Comparison of ENCODE assay signal across 17 cellular contexts in the genomic region with DNA sequence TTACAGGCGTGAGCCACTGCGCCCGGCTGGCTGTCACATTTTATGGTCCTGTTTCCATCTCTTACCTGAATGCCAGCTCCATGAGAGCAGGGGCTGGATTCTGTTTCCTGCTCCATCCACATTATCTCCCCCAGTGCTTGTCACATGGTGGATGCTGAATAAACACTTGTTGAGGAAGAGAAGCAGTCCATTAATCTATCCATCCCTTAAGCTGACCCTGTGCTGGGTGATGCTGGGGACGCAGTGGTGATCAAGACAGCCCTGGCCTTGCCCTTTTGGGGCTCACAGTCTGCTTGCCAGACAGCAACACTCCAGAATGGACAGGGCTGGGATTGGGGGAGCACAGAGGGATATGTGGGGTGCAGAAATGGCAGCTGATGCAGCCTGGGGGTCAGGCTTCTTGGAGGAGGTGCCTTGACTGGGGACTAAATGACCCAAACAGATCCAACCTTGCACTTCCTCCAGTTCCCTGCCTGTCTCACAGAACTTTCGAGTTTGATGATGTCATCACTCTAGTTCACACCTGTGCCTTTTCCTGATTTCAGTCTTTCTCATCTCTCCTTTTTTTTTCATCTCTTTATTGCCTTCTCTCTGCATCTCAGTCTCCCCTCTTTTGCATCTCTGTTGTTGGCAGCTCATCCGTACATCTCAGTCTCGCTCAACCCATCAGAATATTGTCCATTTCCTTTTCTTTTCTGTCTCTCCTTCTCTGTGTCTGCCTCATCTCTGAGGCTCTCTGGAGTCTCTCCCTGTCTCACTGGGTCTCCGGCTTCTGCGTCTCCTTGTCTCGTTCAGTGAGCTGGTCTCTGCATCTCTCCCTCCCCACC. TPM values are rescaled to one million over a fixed set of nuclear protein-coding genes. Genes with fewer than 3 reads are reported as not detected.
DNase-seq lines count a peak whose midpoint lies in the region; ATAC-seq, FAIRE-seq and TF ChIP-seq lines count a peak whose summit lies in the region.
"Had no signal": no experiment of that assay in that cellular context is flagged by ENCODE, and none has a peak within 500 bp of the region (broad histone marks: within the 10 kb centered on the region; RNA-seq: fewer than 3 reads in every experiment).

No MANE protein-coding gene starts in this region.

- H3K27ac ChIP-seq in A549 (peak overlapping the region; percentile 95), lower lobe of right lung (peak overlapping the region; percentile 63), heart left ventricle (no peak overlapping the region)

- DNase-seq in A549 (ENCODE audit: low read depth in 1 of 2, low spot score in 1 of 2) (no peak), H7 (peak; percentile 28), lower lobe of right lung (no peak), NCI-H2196 treated with DMSO at 0.1 percent for 48 hours (lab: John Stamatoyannopoulos, UW; ENCODE audit: unreplicated experiment) (no peak), AML-193 (lab: John Stamatoyannopoulos, UW) (no peak), natural killer cell (no peak), heart left ventricle (no peak)
- DNase-seq: activated CD4-positive, alpha-beta T cell treated with anti-CD3 and anti-CD28 coated beads for 48 hours; activated T-cell treated with anti-CD3 and anti-CD28 coated beads for 4 hours; dermis blood vessel endothelial cell; DMS153; NCI-H1105; NCI-H524 treated with DMSO at 0.1 percent for 48 hours; stimulated activated CD4-positive, alpha-beta T cell treated with anti-CD3 and anti-CD28 coated beads, Interleukin-12 subunit alpha, Interleukin-12 subunit beta, amount 100 ng/mL, for 4 hours; substantia nigra had no signal

- TF ChIP-seq RAD21 in A549 (conservative IDR thresholded peaks at IDR 0.05 in 1 of 2, IDR thresholded peaks at IDR 0.05 in 1 of 2), result no peak

- intact Hi-C loops in lower lobe of right lung (cut with DNase I), result no loop called here
- intact Hi-C loops in natural killer cell (cut with micrococcal nuclease), result no loop called here
- intact Hi-C loops in heart left ventricle (cut with DNase I), result loop anchor here in 3 of 10 donors (5.0 kb wide), 1 partner anchor 64 kb away; a partner anchor contains a TSS

- peaks cover 26% of the 10 kb centered on the region for H3K4me1 Mint-ChIP-seq in activated T-helper 17 cell treated with anti-CD3 and anti-CD28 coated beads, Interleukin-2, amount 50 U/mL, for 72 hours
- H3K4me1 Mint-ChIP-seq in natural killer cell, result peaks cover 10 to 37% of the 10 kb centered on the region in 2 donors

- H3K27me3 ChIP-seq in H7 (ENCODE audit: control insufficient read depth, insufficient read depth, low read length) (no peaks in the 10 kb centered on the region), lower lobe of right lung (ENCODE audit: low read depth) (peaks cover 8% of the 10 kb centered on the region), heart left ventricle (peaks cover 0 to 13% (median 0%) of the 10 kb centered on the region in 9 donors)

- TF ChIP-seq POLR2A in A549 (IDR thresholded peaks at IDR 0.05; ENCODE audit: low read length) (no peak), heart left ventricle (IDR thresholded peaks at IDR 0.05) (no peak)

- CTCF ChIA-PET in A549 (lab: Yijun Ruan, JAX), result interaction anchor here (1.1 to 12.8 kb wide), 16 partner anchors 12 to 147 kb away, joined by 3 to 315 read pairs (median 15); a partner anchor contains a TSS

- H3K9me3 ChIP-seq in A549 (no peaks in the 10 kb centered on the region), lower lobe of right lung (no peaks in the 10 kb centered on the region), heart left ventricle (no peaks in the 10 kb centered on the region)

- H3K4me3 ChIP-seq in A549 (no peak overlapping the region), H7 (ENCODE audit: insufficient read depth, low read depth, low read length) (no peak overlapping the region), lower lobe of right lung (no peak overlapping the region), heart left ventricle (no peak overlapping the region)

- TF ChIP-seq CTCF in A549 (IDR thresholded peaks at IDR 0.05) (no peak), lower lobe of right lung (IDR thresholded peaks at IDR 0.05) (no peak), natural killer cell (IDR thresholded peaks at IDR 0.05) (no peak), heart left ventricle (IDR thresholded peaks at IDR 0.05) (no peak)

- POLR2A ChIA-PET in A549 (lab: Yijun Ruan, JAX), result interaction anchor here (1.1 to 1.8 kb wide), 8 partner anchors 10 to 112 kb away, joined by 3 to 11 read pairs (median 4); a partner anchor contains a TSS

- peaks cover 8% of the 10 kb centered on the region for H3K27me3 Mint-ChIP-seq in activated T-helper 17 cell treated with anti-CD3 and anti-CD28 coated beads, Interleukin-2, amount 50 U/mL, for 72 hours
- peaks cover 0 to 16% of the 10 kb centered on the region in 2 donors for H3K27me3 Mint-ChIP-seq in natural killer cell (ENCODE audit: low read depth in 2 of 2)

- FAIRE-seq in A549 (lab: Jason Lieb, UNC), result no peak

- ATAC-seq in A549 (no peak), lower lobe of right lung (no peak), natural killer cell (no peak), heart left ventricle (no peak)
- no peak for ATAC-seq in activated T-helper 17 cell treated with anti-CD3 and anti-CD28 coated beads, Interleukin-2, amount 50 U/mL, for 72 hours (replicated peaks)

- H3K4me3 Mint-ChIP-seq in activated T-helper 17 cell treated with anti-CD3 and anti-CD28 coated beads, Interleukin-2, amount 50 U/mL, for 72 hours, result peak overlapping the region; percentile 17
- no peak overlapping the region for H3K4me3 Mint-ChIP-seq in natural killer cell

- no peak for TF ChIP-seq EP300 in A549 (IDR thresholded peaks at IDR 0.05)

- peak overlapping the region; percentile 100 for H3K4me2 ChIP-seq in A549

- 84% methylated on average over 10 of the region's 10 CpGs for WGBS in A549 (ENCODE audit: missing lambda C conversion rate)
- WGBS in heart left ventricle, 4 donors, result 84 to 93% (median 88%) methylated on average over 10 of the region's 10 CpGs

- peak overlapping the region; percentile 3 for H3K27ac Mint-ChIP-seq in activated T-helper 17 cell treated with anti-CD3 and anti-CD28 coated beads, Interleukin-2, amount 50 U/mL, for 72 hours
- no peak overlapping the region for H3K27ac Mint-ChIP-seq in natural killer cell

- H3K4me1 ChIP-seq in A549, result peaks cover 39% of the 10 kb centered on the region
- peaks cover 47% of the 10 kb centered on the region for H3K4me1 ChIP-seq in lower lobe of right lung
- H3K4me1 ChIP-seq in heart left ventricle, result peaks cover 11 to 51% (median 39%) of the 10 kb centered on the region in 12 donors

- H3K9me3 Mint-ChIP-seq in activated T-helper 17 cell treated with anti-CD3 and anti-CD28 coated beads, Interleukin-2, amount 50 U/mL, for 72 hours, result no peaks in the 10 kb centered on the region
- no peaks in the 10 kb centered on the region for H3K9me3 Mint-ChIP-seq in natural killer cell

- H3K36me3 Mint-ChIP-seq in activated T-helper 17 cell treated with anti-CD3 and anti-CD28 coated beads, Interleukin-2, amount 50 U/mL, for 72 hours (ENCODE audit: low read depth), result peaks cover 13% of the 10 kb centered on the region
- no peaks in the 10 kb centered on the region for H3K36me3 Mint-ChIP-seq in natural killer cell

- no peaks in the 10 kb centered on the region for H3K36me3 ChIP-seq in H7 (replicated peaks; ENCODE audit: control insufficient read depth, insufficient read depth, low read length)
- H3K36me3 ChIP-seq in lower lobe of right lung, result peaks cover 10% of the 10 kb centered on the region
- peaks cover 0 to 13% (median 5%) of the 10 kb centered on the region in 9 donors for H3K36me3 ChIP-seq in heart left ventricle

RNA-seq across cellular contexts. Expression of a gene that starts 4.6 kb away (rescaled TPM):
- polyA plus RNA-seq in A549 (2011; rRNA removed) (9.5 and 10.9 TPM in 2 replicates), A549 (2017; fragmentation: RNase III; extraction: RNeasy Plus Mini Kit Qiagen cat#74134 plus additional on column Dnase treatment) (20.1 to 23.1 TPM (median 21.3 TPM) in 3 replicates), heart left ventricle (10 to 100 TPM; 13.6 to 14.5 TPM)
- polyA plus RNA-seq in A549 (2012; cell fraction: cytosol; rRNA removed), result 17.2 and 27.7 TPM in 2 replicates
- polyA plus RNA-seq in A549 (2012; cell fraction: nucleus; rRNA removed), result 17.1 and 29.4 TPM in 2 replicates
- 10.2 and 13.7 TPM in 2 replicates for polyA minus RNA-seq in A549 (2011; rRNA and poly(A)+ RNA removed)
- total RNA-seq in H7 (2014; rRNA removed; shearing (Covaris generic)), result 45.2 and 45.7 TPM in 2 replicates
- total RNA-seq in activated T-helper 17 cell treated with anti-CD3 and anti-CD28 coated beads, Interleukin-2, amount 50 U/mL, for 72 hours, result 10 to 100 TPM; 13.5 to 16.4 TPM
- total RNA-seq in lower lobe of right lung (21.4 TPM), natural killer cell (10 to 100 TPM; 16.1 to 20.3 (median 19.6) TPM), heart left ventricle (10 to 100 TPM; 17.7 to 40.0 (median 19.6) TPM)

RNA-seq across cellular contexts. Expression of a gene that starts 17.2 kb away (rescaled TPM):
- polyA plus RNA-seq in A549 (2011; rRNA removed) (5.3 and 6.5 TPM in 2 replicates), A549 (2017; fragmentation: RNase III; extraction: RNeasy Plus Mini Kit Qiagen cat#74134 plus additional on column Dnase treatment) (1.2 to 1.6 TPM (median 1.3 TPM) in 3 replicates), heart left ventricle (under 1 TPM in 1 of 2 donors, not detected in 1; 0.07 TPM)
- polyA plus RNA-seq in A549 (2012; cell fraction: cytosol; rRNA removed), result 0.90 and 0.98 TPM in 2 replicates
- 0.74 and 0.77 TPM in 2 replicates for polyA plus RNA-seq in A549 (2012; cell fraction: nucleus; rRNA removed)
- polyA minus RNA-seq in A549 (2011; rRNA and poly(A)+ RNA removed), result 6.0 and 6.6 TPM in 2 replicates
- 13.4 and 15.1 TPM in 2 replicates for total RNA-seq in H7 (2014; rRNA removed; shearing (Covaris generic))
- 1 to 10 TPM in 1 of 2 donors, under 1 TPM in 1; 0.32 to 1.9 TPM for total RNA-seq in activated T-helper 17 cell treated with anti-CD3 and anti-CD28 coated beads, Interleukin-2, amount 50 U/mL, for 72 hours
- total RNA-seq in lower lobe of right lung (0.68 TPM), natural killer cell (not detected), heart left ventricle (not detected)
- total RNA-seq: dermis blood vessel endothelial cell, osteocyte had no signal

RNA-seq across cellular contexts. Expression of a gene that starts 18.3 kb away (rescaled TPM):
- polyA plus RNA-seq in A549 (2011; rRNA removed) (92.6 and 105 TPM in 2 replicates), A549 (2017; fragmentation: RNase III; extraction: RNeasy Plus Mini Kit Qiagen cat#74134 plus additional on column Dnase treatment) (57.8 to 61.9 TPM (median 58.1 TPM) in 3 replicates), heart left ventricle (10 to 100 TPM; 32.4 to 34.3 TPM)
- polyA plus RNA-seq in A549 (2012; cell fraction: cytosol; rRNA removed), result 102 and 122 TPM in 2 replicates
- polyA plus RNA-seq in A549 (2012; cell fraction: nucleus; rRNA removed), result 262 and 328 TPM in 2 replicates
- polyA minus RNA-seq in A549 (2011; rRNA and poly(A)+ RNA removed), result 125 and 128 TPM in 2 replicates
- total RNA-seq in H7 (2014; rRNA removed; shearing (Covaris generic)), result 66.2 and 70.3 TPM in 2 replicates
- total RNA-seq in activated T-helper 17 cell treated with anti-CD3 and anti-CD28 coated beads, Interleukin-2, amount 50 U/mL, for 72 hours, result 100 to 1,000 TPM in 1 of 2 donors, 10 to 100 TPM in 1; 98.2 to 122 TPM
- total RNA-seq in lower lobe of right lung (73.1 TPM), natural killer cell (10 to 100 TPM; 86.4 to 94.8 (median 86.7) TPM), heart left ventricle (10 to 100 TPM; 21.9 to 47.7 (median 34.8) TPM)

RNA-seq across cellular contexts. Expression of a gene that starts 21.1 kb away (rescaled TPM):
- 2.1 and 3.4 TPM in 2 replicates for polyA plus RNA-seq in A549 (2011; rRNA removed)
- 6.2 and 8.9 TPM in 2 replicates for polyA plus RNA-seq in A549 (2012; cell fraction: cytosol; rRNA removed)
- 10.0 and 12.8 TPM in 2 replicates for polyA plus RNA-seq in A549 (2012; cell fraction: nucleus; rRNA removed)
- 7.9 to 10.6 TPM (median 10.5 TPM) in 3 replicates for polyA plus RNA-seq in A549 (2017; fragmentation: RNase III; extraction: RNeasy Plus Mini Kit Qiagen cat#74134 plus additional on column Dnase treatment)
- 1.6 and 2.8 TPM in 2 replicates for polyA minus RNA-seq in A549 (2011; rRNA and poly(A)+ RNA removed)
- 2.8 and 2.9 TPM in 2 replicates for total RNA-seq in H7 (2014; rRNA removed; shearing (Covaris generic))
- 1 to 10 TPM; 7.4 to 7.6 TPM for total RNA-seq in activated T-helper 17 cell treated with anti-CD3 and anti-CD28 coated beads, Interleukin-2, amount 50 U/mL, for 72 hours
- total RNA-seq in lower lobe of right lung, result 7.5 TPM
- 1 to 10 TPM; 7.0 to 8.4 (median 7.2) TPM for total RNA-seq in natural killer cell
- total RNA-seq in heart left ventricle, result 10 to 100 TPM in 5 of 9 donors, 1 to 10 TPM in 4; 8.3 to 16.0 (median 10.6) TPM
- 1 to 10 TPM; 7.9 to 8.7 TPM for polyA plus RNA-seq in heart left ventricle

RNA-seq across cellular contexts. Expression of a gene that starts 33.3 kb away (rescaled TPM):
- polyA plus RNA-seq in A549 (2011; rRNA removed), result not detected in 2 replicates
- not detected in 2 replicates for polyA plus RNA-seq in A549 (2012; cell fraction: cytosol; rRNA removed)
- not detected in 2 replicates for polyA plus RNA-seq in A549 (2012; cell fraction: nucleus; rRNA removed)
- polyA plus RNA-seq in A549 (2017; fragmentation: RNase III; extraction: RNeasy Plus Mini Kit Qiagen cat#74134 plus additional on column Dnase treatment), result not detected in 3 replicates
- polyA minus RNA-seq in A549 (2011; rRNA and poly(A)+ RNA removed), result not detected in 2 replicates
- total RNA-seq in H7 (2014; rRNA removed; shearing (Covaris generic)), result not detected in 2 replicates
- not detected for total RNA-seq in activated T-helper 17 cell treated with anti-CD3 and anti-CD28 coated beads, Interleukin-2, amount 50 U/mL, for 72 hours
- not detected for total RNA-seq in lower lobe of right lung
- total RNA-seq in natural killer cell, result not detected
- total RNA-seq in heart left ventricle, result not detected
- not detected for polyA plus RNA-seq in heart left ventricle
- total RNA-seq: dermis blood vessel endothelial cell, osteocyte had no signal

Comparison
In these comparisons a context has a peak if more than half of its experiments do, and no peak if none do; other contexts are left out.
1. H3K27ac ChIP-seq: peak in A549 (2 of 2) and lower lobe of right lung (single experiment); none in heart left ventricle (0 of 12).